ENCODE assay signal across 11 cellular contexts in genomic region chr1:13751985-13752384, GRCh38. TPM values are rescaled to one million over a fixed set of nuclear protein-coding genes. Genes with fewer than 3 reads are reported as not detected.
DNase-seq lines count a peak whose midpoint lies in the region; ATAC-seq, FAIRE-seq and TF ChIP-seq lines count a peak whose summit lies in the region.
"Had no signal": no experiment of that assay in that cellular context is flagged by ENCODE, and none has a peak within 500 bp of the region (broad histone marks: within the 10 kb centered on the region; RNA-seq: fewer than 3 reads in every experiment).

No MANE protein-coding gene starts in this region.

- intact Hi-C loops in naive thymus-derived CD4-positive, alpha-beta T cell (cut with micrococcal nuclease) = no loop called here
- intact Hi-C loops in sciatic nerve (cut with DNase I) = no loop called here

- no peak overlapping the region for H3K4me3 ChIP-seq in BLaER1 treated with 17β-estradiol and CSF1 and Interleukin-3, amounts not matched to agents 10 nM and 100 nM
- peak overlapping the region; percentile 4 for H3K4me3 ChIP-seq in astrocyte of the cerebellum (ENCODE audit: low read depth, low read length)
- H3K4me3 ChIP-seq in naive thymus-derived CD4-positive, alpha-beta T cell (ENCODE audit: low read length) = no peak overlapping the region

- H3K27ac ChIP-seq in BLaER1 treated with 17β-estradiol and CSF1 and Interleukin-3, amounts not matched to agents 10 nM and 100 nM = no peak overlapping the region
- H3K27ac ChIP-seq in naive thymus-derived CD4-positive, alpha-beta T cell (ENCODE audit: low read depth, low read length) = no peak overlapping the region
- H3K27ac ChIP-seq: parathyroid adenoma had no signal

- CTCF ChIA-PET in naive thymus-derived CD4-positive, alpha-beta T cell (lab: Charles Lee) = no interaction called here

- peaks cover 72 to 76% (median 74%) of the 10 kb centered on the region in 11 experiments for H4K20me1 ChIP-seq in BLaER1 treated with 17β-estradiol and CSF1 and Interleukin-3, amounts not matched to agents 10 nM and 100 nM

- H3K27me3 ChIP-seq in BLaER1 treated with 17β-estradiol and CSF1 and Interleukin-3, amounts not matched to agents 10 nM and 100 nM = no peaks in the 10 kb centered on the region
- H3K27me3 ChIP-seq in naive thymus-derived CD4-positive, alpha-beta T cell (ENCODE audit: control insufficient read depth in 2 of 2, insufficient read depth in 2 of 2, low read length in 2 of 2) = no peaks in the 10 kb centered on the region

- FAIRE-seq in GM19239 (lab: Jason Lieb, UNC) = peak; percentile 58

- peak overlapping the region in 2 of 9 donors; percentile 31 to 36 for H3K27ac Mint-ChIP-seq in naive thymus-derived CD4-positive, alpha-beta T cell

- H3K36me3 Mint-ChIP-seq in naive thymus-derived CD4-positive, alpha-beta T cell = peaks cover 4 to 16% (median 10%) of the 10 kb centered on the region in 5 donors

- peak overlapping the region in 4 of 11 experiments; percentile 94 to 96 (median 95); a peak in 2 of 22 replicates for H3K9ac ChIP-seq in BLaER1 treated with 17β-estradiol and CSF1 and Interleukin-3, amounts not matched to agents 10 nM and 100 nM
- H3K9ac ChIP-seq: parathyroid adenoma had no signal

- no peak for ATAC-seq in naive thymus-derived CD4-positive, alpha-beta T cell
- ATAC-seq in sciatic nerve (no peak), GM19324 (IDR thresholded peaks at IDR 0.05; ENCODE audit: low FRiP score, unreplicated experiment) (no peak)

- H3K4me2 ChIP-seq in BLaER1 treated with 17β-estradiol and CSF1 and Interleukin-3, amounts not matched to agents 10 nM and 100 nM = peak overlapping the region; percentile 64 to 95 (median 87)

- H3K9me3 Mint-ChIP-seq in naive thymus-derived CD4-positive, alpha-beta T cell = peaks cover 0 to 3% (median 0%) of the 10 kb centered on the region in 11 donors

- H3K27me3 Mint-ChIP-seq in naive thymus-derived CD4-positive, alpha-beta T cell = no peaks in the 10 kb centered on the region

- H3K4me1 ChIP-seq in BLaER1 treated with 17β-estradiol and CSF1 and Interleukin-3, amounts not matched to agents 10 nM and 100 nM = peaks cover 68 to 82% (median 73%) of the 10 kb centered on the region in 10 experiments
- peaks cover 61 to 65% of the 10 kb centered on the region in 2 donors for H3K4me1 ChIP-seq in naive thymus-derived CD4-positive, alpha-beta T cell (ENCODE audit: control insufficient read depth in 2 of 2, insufficient read depth in 2 of 2, low read length in 2 of 2)

- peaks cover 43 to 88% (median 81%) of the 10 kb centered on the region in 7 donors for H3K4me1 Mint-ChIP-seq in naive thymus-derived CD4-positive, alpha-beta T cell

- TF ChIP-seq CTCF in astrocyte of the cerebellum (IDR thresholded peaks at IDR 0.05; ENCODE audit: low read depth, low read length, missing control alignments) = no peak

- in situ Hi-C loops in astrocyte of the cerebellum (cut with HindIII; ENCODE audit: low sequenced_read_pairs) = no loop called here

- no peak for DNase-seq in GM19239 (ENCODE audit: insufficient read length, low spot score)
- DNase-seq in astrocyte of the cerebellum (ENCODE audit: low read depth) = no peak
- no peak for DNase-seq in naive thymus-derived CD4-positive, alpha-beta T cell
- no peak for DNase-seq in amniotic stem cell (lab: John Stamatoyannopoulos, UW)
- no peak for DNase-seq in stimulated activated CD4-positive, alpha-beta T cell treated with anti-CD3 and anti-CD28 coated beads, Interleukin-15, amount 100 ng/mL, for 24 hours
- DNase-seq in sciatic nerve (ENCODE audit: low spot score) = no peak
- DNase-seq: NCI-H1092, OCI-M1 had no signal

- H3K9me3 ChIP-seq in BLaER1 treated with 17β-estradiol and CSF1 and Interleukin-3, amounts not matched to agents 10 nM and 100 nM (replicated peaks in 1 of 11) = no peaks in the 10 kb centered on the region
- no peaks in the 10 kb centered on the region for H3K9me3 ChIP-seq in naive thymus-derived CD4-positive, alpha-beta T cell (ENCODE audit: control insufficient read depth in 2 of 3, low read length in 3 of 3)

- POLR2A ChIA-PET in naive thymus-derived CD4-positive, alpha-beta T cell (lab: Charles Lee) = interaction anchor here (1.3 to 1.6 kb wide), 3 partner anchors 9 to 18 kb away, joined by 3 to 7 read pairs (median 7); no protein-coding TSS in a partner anchor

- H3K36me3 ChIP-seq in BLaER1 treated with 17β-estradiol and CSF1 and Interleukin-3, amounts not matched to agents 10 nM and 100 nM = peaks cover 16 to 47% (median 30%) of the 10 kb centered on the region in 11 experiments; a peak in 20 of 22 replicates
- H3K36me3 ChIP-seq in naive thymus-derived CD4-positive, alpha-beta T cell (ENCODE audit: control insufficient read depth in 2 of 3, insufficient read depth in 3 of 3, low read length in 3 of 3) = peaks cover 0 to 22% (median 0%) of the 10 kb centered on the region in 3 experiments

- H3K4me3 Mint-ChIP-seq in naive thymus-derived CD4-positive, alpha-beta T cell = peak overlapping the region; percentile 3 to 96 (median 46)

RNA-seq across cellular contexts. Expression of gene PRDM2, which starts 52.0 kb away (rescaled TPM):
- total RNA-seq in naive thymus-derived CD4-positive, alpha-beta T cell = 100 to 1,000 TPM in 4 of 5 experiments, 10 to 100 TPM in 1; 58.3 to 142 (median 127) TPM
- 10 to 100 TPM; 16.3 to 24.8 TPM for polyA plus RNA-seq in naive thymus-derived CD4-positive, alpha-beta T cell
- total RNA-seq in sciatic nerve = 68.1 TPM
